In the genomic region with DNA sequence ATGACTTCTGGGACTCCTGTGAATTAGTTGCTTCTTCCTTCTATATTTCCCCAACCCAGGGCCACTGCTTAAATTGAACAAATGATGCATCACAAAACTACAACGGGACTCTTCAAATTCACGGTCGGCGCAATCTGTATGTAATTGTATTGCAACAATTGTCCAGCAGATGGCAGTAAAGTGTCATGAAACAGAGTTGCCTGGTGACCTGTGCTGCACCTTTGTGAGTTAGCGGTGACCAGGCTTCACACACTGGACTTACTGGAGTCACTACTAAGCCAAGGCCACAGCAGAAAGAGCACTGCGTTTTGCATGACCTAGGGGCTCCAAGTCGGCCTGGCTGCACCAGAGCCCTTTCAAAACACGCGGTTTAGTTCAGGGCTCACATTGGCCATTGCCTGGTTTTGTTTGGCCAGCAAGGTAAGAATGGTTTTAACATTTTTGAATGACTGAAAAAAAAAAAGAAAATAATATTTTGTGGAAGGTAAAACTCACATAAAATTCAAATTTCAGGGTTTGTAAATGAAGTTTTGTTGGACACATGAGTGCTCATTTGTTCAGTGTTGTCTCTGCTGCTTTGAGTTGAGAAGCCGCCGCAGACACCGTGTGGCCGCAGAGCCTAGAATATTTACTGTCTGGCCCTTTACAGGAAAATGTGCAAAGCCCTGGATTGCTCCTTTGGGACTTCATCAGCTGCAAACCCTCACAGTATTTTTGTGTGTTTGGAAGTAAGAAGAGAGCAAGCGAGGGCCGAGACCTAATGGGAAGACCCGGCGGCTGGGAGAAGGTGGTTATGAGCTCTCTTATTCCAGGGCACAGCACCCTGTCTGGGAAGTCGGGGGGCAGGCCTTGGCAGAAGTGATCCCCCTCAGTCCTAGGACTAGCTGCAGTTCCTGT, we compare ENCODE assay signal across 8 cellular contexts. TPM values are rescaled to one million over a fixed set of nuclear protein-coding genes. Genes with fewer than 3 reads are reported as not detected.
DNase-seq lines count a peak whose midpoint lies in the region; ATAC-seq, FAIRE-seq and TF ChIP-seq lines count a peak whose summit lies in the region.

No MANE protein-coding gene starts in this region.

- ATAC-seq in IMR-90 (ENCODE audit: low read depth) (peak; percentile 76), HG03442 (IDR thresholded peaks at IDR 0.05; ENCODE audit: unreplicated experiment) (no peak)

- H4K8ac ChIP-seq in IMR-90 (ENCODE audit: low read depth in 2 of 2, low read length in 2 of 2), result peak overlapping the region in 1 of 2 experiments; percentile 28; a peak in 1 of 4 replicates

- no peak overlapping the region for H2BK120ac ChIP-seq in IMR-90 (ENCODE audit: low read depth, low read length)

- H2BK20ac ChIP-seq in IMR-90 (ENCODE audit: low read depth, low read length), result peak overlapping the region; percentile 50; the same call in 1 of the 2 replicates

- in situ Hi-C loops in IMR-90 (cut with MboI; ENCODE audit: low sequenced_read_pairs) (loop anchor here (5.0 kb wide), 2 partner anchors 720 to 1190 kb away; no protein-coding TSS in a partner anchor), SK-MEL-5 (cut with HindIII; ENCODE audit: low pct_unique_long_range_greater_than_20kb, low sequenced_read_pairs) (no loop called here), brain microvascular endothelial cell (cut with HindIII; ENCODE audit: low pct_ligation_motif_present, low sequenced_read_pairs) (loop anchor here (25.0 kb wide), 1 partner anchor 1190 kb away; no protein-coding TSS in a partner anchor)

- no peak overlapping the region for H4K5ac ChIP-seq in IMR-90 (ENCODE audit: low read depth, low read length)

- peak; percentile 96 for TF ChIP-seq RAD21 in IMR-90 (IDR thresholded peaks at IDR 0.05; ENCODE audit: low read length)

- peaks cover 2% of the 10 kb centered on the region; the same call in 1 of the 2 replicates for H3K4me1 ChIP-seq in IMR-90 (ENCODE audit: control insufficient read depth, insufficient read depth, low read length)

- no peak overlapping the region for H3K14ac ChIP-seq in IMR-90 (replicated peaks; ENCODE audit: low read depth, low read length)

- no peaks in the 10 kb centered on the region for H3K79me1 ChIP-seq in IMR-90 (ENCODE audit: low read depth in 1 of 2, low read length in 2 of 2)

- peak; percentile 77 for DNase-seq in CD1c-positive myeloid dendritic cell (ENCODE audit: extremely low spot score)
- peak; percentile 83 for DNase-seq in GM19239 (ENCODE audit: insufficient read length, low spot score)
- DNase-seq in IMR-90, result peak; percentile 75
- peak; percentile 62 for DNase-seq in SK-MEL-5 (ENCODE audit: low read depth, low spot score)
- peak; percentile 64 for DNase-seq in brain microvascular endothelial cell
- peak; percentile 72 for DNase-seq in iPS DF 4.7 (ENCODE audit: extremely low read depth, low spot score)
- peak; percentile 48 for DNase-seq in stimulated activated CD4-positive, alpha-beta T cell treated with anti-CD3 and anti-CD28 coated beads, Interleukin-15, amount 100 ng/mL, for 24 hours

- TF ChIP-seq CTCF in IMR-90 (conservative IDR thresholded peaks at IDR 0.05; ENCODE audit: low read depth, low read length), result peak; percentile 84
- TF ChIP-seq CTCF in brain microvascular endothelial cell (IDR thresholded peaks at IDR 0.05; ENCODE audit: low read depth, low read length, missing control alignments), result peak; percentile 68

- dilution Hi-C loops in IMR-90 (cut with HindIII; ENCODE audit: low sequenced_read_pairs, unreplicated experiment), result no loop called here

- no peak overlapping the region for H3K9ac ChIP-seq in IMR-90 (ENCODE audit: low read depth, low read length)

- no peak overlapping the region for H2AK5ac ChIP-seq in IMR-90 (ENCODE audit: low read depth, low read length)

- TF ChIP-seq POLR2A in IMR-90 (IDR thresholded peaks at IDR 0.05; ENCODE audit: low read depth, low read length), result no peak

- WGBS in IMR-90 (ENCODE audit: extremely low coverage in 2 of 2, insufficient read length in 1 of 2), 2 experiments, result 69% methylated on average over 6 of the region's 18 CpGs; no CpG with 5 or more reads in 1 of the 2 experiments

- H3K27me3 ChIP-seq in IMR-90 (ENCODE audit: control insufficient read depth, insufficient read depth, low read length) (no peaks in the 10 kb centered on the region; the same call in 1 of the 2 replicates), brain microvascular endothelial cell (replicated peaks) (no peaks in the 10 kb centered on the region)

- H3K18ac ChIP-seq in IMR-90 (ENCODE audit: low read depth, low read length), result no peak overlapping the region

- peak overlapping the region; percentile 65 for H2AFZ ChIP-seq in IMR-90 (replicated peaks; ENCODE audit: low read length, poor library complexity)

- H3K36me3 ChIP-seq in IMR-90 (ENCODE audit: control insufficient read depth, insufficient read depth, low read length), result no peaks in the 10 kb centered on the region
- H3K36me3 ChIP-seq in brain microvascular endothelial cell (replicated peaks), result no peaks in the 10 kb centered on the region

- H2AK9ac ChIP-seq in IMR-90 (replicated peaks; ENCODE audit: low read depth, low read length, poor library complexity), result peak overlapping the region; percentile 8

- H3K4me3 ChIP-seq in IMR-90 (ENCODE audit: insufficient read depth, low read depth, low read length), result no peak overlapping the region
- no peak overlapping the region for H3K4me3 ChIP-seq in brain microvascular endothelial cell (ENCODE audit: low read depth, low read length)

- no peaks in the 10 kb centered on the region for H3K9me3 ChIP-seq in IMR-90 (ENCODE audit: control insufficient read depth, insufficient read depth, low read length)

- no peaks in the 10 kb centered on the region for H4K20me1 ChIP-seq in IMR-90 (ENCODE audit: insufficient read depth, low read length)

- POLR2A ChIA-PET in IMR-90 (lab: Charles Lee; ENCODE audit: unreplicated experiment), result interaction anchor here (0.6 kb wide), 1 partner anchor 200 kb away, joined by 3 read pairs; no protein-coding TSS in a partner anchor

- intact Hi-C loops in IMR-90 (cut with micrococcal nuclease), result loop anchor here (1.0 to 10.0 kb wide), 5 partner anchors 639 to 1192 kb away; no protein-coding TSS in a partner anchor

- no TSS peak for BruUV-seq in IMR-90 (replicated peaks; lab: Mats Ljungman, UMichigan)

- H4K91ac ChIP-seq in IMR-90 (ENCODE audit: insufficient read depth, low read depth, low read length), result no peak overlapping the region

- FAIRE-seq in GM19239 (lab: Jason Lieb, UNC), result peak; percentile 83

- no peak overlapping the region for H3K56ac ChIP-seq in IMR-90 (ENCODE audit: extremely low read depth, insufficient read depth, low read length)

- no peak overlapping the region for H3K23ac ChIP-seq in IMR-90 (ENCODE audit: low read depth, low read length)

- H3K9me1 ChIP-seq in IMR-90 (ENCODE audit: insufficient read depth, low read length), result no peaks in the 10 kb centered on the region

- H3K27ac ChIP-seq in IMR-90 (ENCODE audit: insufficient read depth, low read length) (no peak overlapping the region), brain microvascular endothelial cell (no peak overlapping the region)

- CTCF ChIA-PET in IMR-90 (lab: Yijun Ruan, JAX), result interaction anchor here (1.4 to 1.5 kb wide), 2 partner anchors 715 to 1181 kb away, joined by 5 to 7 read pairs; no protein-coding TSS in a partner anchor

- no peak overlapping the region for H3K4ac ChIP-seq in IMR-90 (ENCODE audit: low read depth, low read length)

- H2BK5ac ChIP-seq in IMR-90 (ENCODE audit: low read depth, low read length, poor library complexity, severe bottlenecking), result no peak overlapping the region

- no peak overlapping the region for H2BK15ac ChIP-seq in IMR-90 (ENCODE audit: low read depth, low read length)

- H3K4me2 ChIP-seq in IMR-90 (ENCODE audit: low read depth, low read length), result no peak overlapping the region

TF ChIP-seq in IMR-90, 13 proteins besides CTCF, POLR2A, EP300 and RAD21:
- no peak for TF ChIP-seq MAZ (IDR thresholded peaks at IDR 0.05; ENCODE audit: borderline replicate concordance, low read depth, low read length)
- peak; percentile 90 for TF ChIP-seq SMC3 (IDR thresholded peaks at IDR 0.05; ENCODE audit: low read depth, low read length)
- TF ChIP-seq BHLHE40 (IDR thresholded peaks at IDR 0.05; ENCODE audit: low read depth, low read length), result no peak
TF ChIP-seq in IMR-90: peak in this region for 1.

RNA-seq across cellular contexts. Expression of a gene that starts 23.2 kb away (rescaled TPM):
- 21.4 and 31.2 TPM in 2 replicates for total RNA-seq in IMR-90 (2012; rRNA removed)
- polyA plus RNA-seq in IMR-90 (2012; rRNA removed), result 26.4 and 30.1 TPM in 2 replicates
- 9.1 and 20.2 TPM in 2 replicates for polyA plus RNA-seq in IMR-90 (2012; cell fraction: cytosol; rRNA removed)
- polyA plus RNA-seq in IMR-90 (2012; cell fraction: nucleus; rRNA removed; ENCODE audit: low replicate concordance), result 5.8 and 34.8 TPM in 2 replicates
- total RNA-seq in SK-MEL-5 (2014; rRNA removed; shearing (Covaris generic)), result 25.4 and 32.9 TPM in 2 replicates
- 11.0 and 20.2 TPM in 2 replicates for polyA plus RNA-seq in SK-MEL-5 (2015; cell fraction: cytosol; rRNA removed)
- polyA plus RNA-seq in SK-MEL-5 (2015; cell fraction: nucleus; rRNA removed), result 16.4 and 16.7 TPM in 2 replicates
